ENCODE assay signal across 16 cellular contexts in the genomic region with DNA sequence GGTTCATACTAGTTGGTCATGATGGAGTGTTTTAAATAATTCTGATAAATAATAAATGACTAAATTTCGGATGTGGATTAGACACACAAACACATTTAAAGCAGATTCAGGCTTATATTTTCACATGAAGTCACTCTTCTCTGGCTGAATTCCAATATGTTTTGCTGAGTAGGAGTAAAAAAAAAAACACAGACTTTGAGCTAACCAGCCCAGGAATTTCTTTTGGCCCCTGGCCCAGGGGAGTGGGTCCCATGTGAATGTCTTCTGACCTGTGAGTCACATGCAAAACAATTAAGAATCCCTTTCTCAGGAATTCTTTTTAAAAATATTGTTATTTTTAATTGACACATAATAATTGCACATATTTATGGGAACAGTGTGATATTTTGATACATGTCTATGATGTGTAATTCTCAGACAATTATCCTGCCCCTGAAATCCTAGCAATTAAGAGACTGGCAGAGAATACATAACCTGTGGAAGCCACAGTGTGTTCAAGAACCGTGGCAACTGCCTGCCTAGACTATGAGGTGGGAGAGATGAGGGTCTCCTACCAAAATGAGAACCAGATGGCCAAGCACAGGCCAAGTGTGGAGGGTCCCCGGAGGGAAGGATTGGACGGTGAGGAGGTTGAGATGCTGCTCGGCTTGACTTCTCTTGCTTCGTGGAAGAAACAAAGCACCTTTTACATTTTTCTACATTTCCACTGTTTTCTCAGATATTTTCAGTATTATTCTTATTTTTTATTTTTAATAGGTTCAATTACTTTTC.
A peak's percentile ranks its signal among the peaks of the same experiment; 100 is the strongest.
DNase-seq lines count a peak whose midpoint lies in the region.
"Had no signal": no experiment of that assay in that cellular context is flagged by ENCODE, and none has a peak within 500 bp of the region (broad histone marks: within the 10 kb centered on the region; RNA-seq: fewer than 3 reads in every experiment).

No MANE protein-coding gene starts in this region.

- no peak overlapping the region for H3K4me3 ChIP-seq in adipocyte (ENCODE audit: low read length)
- H3K4me3 ChIP-seq: GM23338 had no signal

- DNase-seq in ELR (ENCODE audit: low read depth), result peak; percentile 39
- DNase-seq in adipocyte (ENCODE audit: low read depth), result peak; percentile 75
- DNase-seq in glomerular visceral epithelial cell (ENCODE audit: extremely low spot score), result peak; percentile 52
- peak; percentile 79 for DNase-seq in renal cortical epithelial cell (ENCODE audit: low read depth)
- DNase-seq in NCI-H1048 (lab: John Stamatoyannopoulos, UW), result no peak
- no peak for DNase-seq in GOT3 (lab: John Stamatoyannopoulos, UW)
- DNase-seq in GM19238 (ENCODE audit: insufficient read length, low spot score), result no peak
- no peak for DNase-seq in HuH-7.5 (ENCODE audit: low spot score)
- DNase-seq: activated B cell treated with CpG ODN at 0.5 μM for 24 hours; activated T-cell treated with anti-CD3 and anti-CD28 coated beads, Interleukin-2, amount 50 U/mL, for 1 hour; aorta; CD4-positive, CD25-positive, alpha-beta regulatory T cell; NCI-H146; NCI-H748 treated with DMSO at 0.1 percent for 48 hours; stimulated activated CD4-positive, alpha-beta T cell treated with anti-CD3 and anti-CD28 coated beads, Interleukin-15, amount 100 ng/mL, for 24 hours had no signal

- H3K27me3 ChIP-seq in adipocyte (replicated peaks; ENCODE audit: control insufficient read depth, insufficient read depth, low read length), result no peaks in the 10 kb centered on the region

- no peaks in the 10 kb centered on the region for H3K36me3 ChIP-seq in adipocyte (ENCODE audit: control insufficient read depth, insufficient read depth, low read length, severe bottlenecking)

- H3K9ac ChIP-seq in adipocyte (ENCODE audit: low read length), result no peak overlapping the region

- no peaks in the 10 kb centered on the region for H3K9me3 ChIP-seq in adipocyte (ENCODE audit: control insufficient read depth, low read length)

- H3K4me1 ChIP-seq in adipocyte (ENCODE audit: control insufficient read depth, insufficient read depth, low read length), result peaks cover 9% of the 10 kb centered on the region

Comparison
In these comparisons a context has a peak if more than half of its experiments do, and no peak if none do; other contexts are left out.
1. DNase-seq: peak in ELR (single experiment), adipocyte (single experiment), glomerular visceral epithelial cell (single experiment) and renal cortical epithelial cell (single experiment); none in NCI-H1048 (single experiment), GOT3 (single experiment), GM19238 (single experiment) and HuH-7.5 (single experiment).